Comparison of ENCODE assay signal across 22 cellular contexts in genomic region chr1:50417487-50417886, GRCh38. TPM values are rescaled to one million over a fixed set of nuclear protein-coding genes. Genes with fewer than 3 reads are reported as not detected.
DNase-seq lines count a peak whose midpoint lies in the region; ATAC-seq and TF ChIP-seq lines count a peak whose summit lies in the region.
"Had no signal": no experiment of that assay in that cellular context is flagged by ENCODE, and none has a peak within 500 bp of the region (broad histone marks: within the 10 kb centered on the region; RNA-seq: fewer than 3 reads in every experiment).

No MANE protein-coding gene starts in this region.

- no peak overlapping the region for H4K5ac ChIP-seq in H9 (ENCODE audit: insufficient read length, low read depth, low read length)

- H3K36me3 ChIP-seq in neural progenitor cell: no peaks in the 10 kb centered on the region
- H3K36me3 ChIP-seq: uterus had no signal

- no peak overlapping the region for H2BK12ac ChIP-seq in H9 (ENCODE audit: insufficient read length, low read depth, low read length)

- H3K4me1 ChIP-seq in H9 (ENCODE audit: insufficient read depth, low read length): no peaks in the 10 kb centered on the region
- peaks cover 17% of the 10 kb centered on the region for H3K4me1 ChIP-seq in neural progenitor cell

- H3K4me3 ChIP-seq in neural progenitor cell: no peak overlapping the region
- H3K4me3 ChIP-seq: uterus had no signal

- H3K79me2 ChIP-seq in H9 (ENCODE audit: insufficient read depth, low read length) (no peaks in the 10 kb centered on the region), neural progenitor cell (ENCODE audit: low read depth) (no peaks in the 10 kb centered on the region)

- H3K36me3 Mint-ChIP-seq in H9 (ENCODE audit: insufficient read depth in 1 of 3, low read depth in 3 of 3): peaks cover 0 to 2% (median 0%) of the 10 kb centered on the region in 3 experiments; a peak in 3 of 7 replicates
- peaks cover 10% of the 10 kb centered on the region for H3K36me3 Mint-ChIP-seq in endothelial cell (ENCODE audit: low read depth, unreplicated experiment)
- peaks cover 7% of the 10 kb centered on the region for H3K36me3 Mint-ChIP-seq in neural progenitor cell
- H3K36me3 Mint-ChIP-seq: CD4-positive, CD25-positive, alpha-beta regulatory T cell had no signal

- H4K8ac ChIP-seq in H9 (replicated peaks; ENCODE audit: insufficient read length, low read depth, low read length): no peak overlapping the region

- H3K9me3 ChIP-seq in H9 (ENCODE audit: control insufficient read depth, low read depth, low read length) (no peaks in the 10 kb centered on the region), neural progenitor cell (ENCODE audit: low read depth) (no peaks in the 10 kb centered on the region)
- H3K9me3 ChIP-seq: uterus had no signal

- no peak overlapping the region for H3K27ac ChIP-seq in H9 (ENCODE audit: insufficient read length, low read depth, low read length)
- no peak overlapping the region for H3K27ac ChIP-seq in neural progenitor cell
- H3K27ac ChIP-seq in caudate nucleus (ENCODE audit: low read depth, low read length): no peak overlapping the region
- H3K27ac ChIP-seq: uterus had no signal

- peaks cover 31% of the 10 kb centered on the region for H3F3A ChIP-seq in neural progenitor cell (ENCODE audit: low read depth)

- H3K27me3 Mint-ChIP-seq in H9 (ENCODE audit: low read depth) (peaks cover 98% of the 10 kb centered on the region), endothelial cell (ENCODE audit: unreplicated experiment) (peaks cover 50% of the 10 kb centered on the region), neural progenitor cell (ENCODE audit: insufficient read depth, low read depth) (peaks cover 78% of the 10 kb centered on the region)

- H3K4me3 Mint-ChIP-seq in H9 (peak overlapping the region; percentile 14 to 85; a peak in 4 of 5 replicates), endothelial cell (ENCODE audit: unreplicated experiment) (peak overlapping the region; percentile 42), neural progenitor cell (peak overlapping the region; percentile 49)

- H3K27me3 ChIP-seq in H9 (ENCODE audit: insufficient read depth, low read length): peaks cover 93% of the 10 kb centered on the region
- peaks cover 100% of the 10 kb centered on the region for H3K27me3 ChIP-seq in neural progenitor cell

- no peak overlapping the region for H2BK20ac ChIP-seq in H9 (ENCODE audit: low read depth, low read length, poor library complexity, severe bottlenecking)

- H2AK5ac ChIP-seq in H9 (ENCODE audit: insufficient read length, low read length): no peak overlapping the region

- no peak overlapping the region for H2BK5ac ChIP-seq in H9 (ENCODE audit: insufficient read length, low read length)

- no CpG with 5 or more reads among the region's 25 CpGs for WGBS in H9 (ENCODE audit: extremely low coverage, insufficient read length, low lambda C conversion rate)

- H3K23me2 ChIP-seq in H9 (ENCODE audit: insufficient read length, low read depth, low read length, poor library complexity, severe bottlenecking): peaks cover 12% of the 10 kb centered on the region

- H3K9me3 Mint-ChIP-seq in H9 (peaks cover 9 to 12% of the 10 kb centered on the region in 2 experiments; a peak in 4 of 5 replicates), endothelial cell (ENCODE audit: unreplicated experiment) (no peaks in the 10 kb centered on the region), neural progenitor cell (peaks cover 8% of the 10 kb centered on the region)
- H3K9me3 Mint-ChIP-seq: activated T-helper 2 cell treated with anti-CD3 and anti-CD28 coated beads, Interferon-gamma antibody, Interleukin-2, Interleukin-4, amounts not matched to agents 10 μg/mL and 5 μg/mL and 100 μg/mL, durations not matched to agents 14 hours and 24 hours and 36 hours; stimulated activated naive CD8-positive, alpha-beta T cell treated with anti-CD3 and anti-CD28 coated beads, Interleukin-15, amount 100 ng/mL, for 72 hours had no signal

- no peak overlapping the region for H3K4ac ChIP-seq in H9 (ENCODE audit: low read depth, low read length)

- H3K79me1 ChIP-seq in H9 (ENCODE audit: insufficient read depth, low read depth, low read length, poor library complexity, severe bottlenecking): no peaks in the 10 kb centered on the region

- H3K56ac ChIP-seq in H9 (ENCODE audit: insufficient read length, low read depth, low read length): no peak overlapping the region

- ATAC-seq in left colon: no peak
- ATAC-seq: stimulated activated naive CD8-positive, alpha-beta T cell treated with anti-CD3 and anti-CD28 coated beads, Interleukin-15, amount 100 ng/mL, for 72 hours had no signal

- H3K23ac ChIP-seq in H9 (ENCODE audit: insufficient read length, low read depth, low read length): no peak overlapping the region

- peaks cover 27 to 40% of the 10 kb centered on the region in 2 experiments for H3K4me1 Mint-ChIP-seq in H9
- H3K4me1 Mint-ChIP-seq in endothelial cell (ENCODE audit: unreplicated experiment): peaks cover 30% of the 10 kb centered on the region
- H3K4me1 Mint-ChIP-seq in neural progenitor cell: peaks cover 26% of the 10 kb centered on the region

- H2BK120ac ChIP-seq in H9 (ENCODE audit: low read depth, low read length, poor library complexity, severe bottlenecking): no peak overlapping the region

- H4K20me1 ChIP-seq in H9 (ENCODE audit: control insufficient read depth, insufficient read depth, insufficient read length): no peaks in the 10 kb centered on the region
- H4K20me1 ChIP-seq in neural progenitor cell (ENCODE audit: low read depth): peaks cover 61% of the 10 kb centered on the region

- no peak for TF ChIP-seq CTCF in H9 (conservative IDR thresholded peaks at IDR 0.05)
- no peak for TF ChIP-seq CTCF in endothelial cell (IDR thresholded peaks at IDR 0.05; ENCODE audit: unreplicated experiment)
- no peak for TF ChIP-seq CTCF in neural progenitor cell (IDR thresholded peaks at IDR 0.05)

- H2BK15ac ChIP-seq in H9 (ENCODE audit: low read depth, low read length): no peak overlapping the region

- H3K4me2 ChIP-seq in H9 (ENCODE audit: insufficient read depth, insufficient read length, low read length): peak overlapping the region; percentile 75
- peak overlapping the region; percentile 69 for H3K4me2 ChIP-seq in neural progenitor cell

- no peak overlapping the region for H3K18ac ChIP-seq in H9 (ENCODE audit: insufficient read length, low read depth, low read length)

- H3K9ac ChIP-seq in H9 (ENCODE audit: extremely low read depth, insufficient read length, low read length) (no peak overlapping the region), neural progenitor cell (no peak overlapping the region)

- no peak overlapping the region for H3K14ac ChIP-seq in H9 (ENCODE audit: insufficient read depth, low read length)

- no peak overlapping the region for H4K91ac ChIP-seq in H9 (ENCODE audit: insufficient read length, low read depth, low read length)

- DNase-seq in activated CD4-positive, alpha-beta T cell treated with anti-CD3 and anti-CD28 coated beads for 48 hours: peak; percentile 34
- no peak for DNase-seq in activated CD4-positive, alpha-beta T cell treated with anti-CD3 and anti-CD28 coated beads, Interleukin-2, amount 50 U/mL, for 1 hour
- peak; percentile 30 for DNase-seq in H9
- no peak for DNase-seq in endothelial cell (ENCODE audit: low spot score)
- DNase-seq in neural progenitor cell (ENCODE audit: low spot score): peak; percentile 54
- no peak for DNase-seq in NCI-H526 treated with DMSO at 0.1 percent for 48 hours (lab: John Stamatoyannopoulos, UW)
- DNase-seq in caudate nucleus (lab: John Stamatoyannopoulos, UW): no peak
- DNase-seq in left colon: no peak
- DNase-seq: activated CD4-positive, alpha-beta T cell treated with anti-CD3 and anti-CD28 coated beads for 1 hour; aorta; CD4-positive, CD25-positive, alpha-beta regulatory T cell; DND-41; kidney; NCI-H1694 treated with DMSO at 0.1 percent for 48 hours; NCI-H446; SHP77; stimulated activated naive CD8-positive, alpha-beta T cell treated with anti-CD3 and anti-CD28 coated beads, Interleukin-15, amount 100 ng/mL, for 72 hours; uterus had no signal

- H3K27ac Mint-ChIP-seq in H9 (no peak overlapping the region), endothelial cell (ENCODE audit: unreplicated experiment) (no peak overlapping the region), neural progenitor cell (no peak overlapping the region)
- H3K27ac Mint-ChIP-seq: activated T-helper 2 cell treated with anti-CD3 and anti-CD28 coated beads, Interferon-gamma antibody, Interleukin-2, Interleukin-4, amounts not matched to agents 10 μg/mL and 5 μg/mL and 100 μg/mL, durations not matched to agents 14 hours and 24 hours and 36 hours; CD4-positive, CD25-positive, alpha-beta regulatory T cell had no signal

- no peak overlapping the region for H3T11ph ChIP-seq in H9 (ENCODE audit: low read length)

- H2AFZ ChIP-seq in H9 (ENCODE audit: low read length) (no peak overlapping the region), neural progenitor cell (replicated peaks) (no peak overlapping the region)

- intact Hi-C loops in left colon (cut with DNase I, micrococcal nuclease): no loop called here

RNA-seq across cellular contexts. Expression of gene DMRTA2, which starts 5.8 kb away (rescaled TPM):
- 0.07 and 0.11 TPM in 2 replicates for total RNA-seq in H9 (2021)
- total RNA-seq in endothelial cell (ENCODE audit: unreplicated experiment): not detected
- 0.46 TPM in 1 of 2 replicates, not detected in the other for total RNA-seq in neural progenitor cell (ENCODE audit: low replicate concordance)
- total RNA-seq in left colon: under 1 TPM in 1 of 2 donors, not detected in 1; 0.18 TPM
- total RNA-seq: activated T-helper 2 cell treated with anti-CD3 and anti-CD28 coated beads, Interferon-gamma antibody, Interleukin-2, Interleukin-4, amounts not matched to agents 10 μg/mL and 5 μg/mL and 100 μg/mL, durations not matched to agents 14 hours and 24 hours and 36 hours; aorta; CD4-positive, CD25-positive, alpha-beta regulatory T cell; epithelial cell of proximal tubule; glomerular endothelial cell; kidney; posterior vena cava; uterus had no signal

Comparison
In these comparisons a context has a peak if more than half of its experiments do, and no peak if none do; other contexts are left out.
1. DNase-seq: peak in activated CD4-positive, alpha-beta T cell treated with anti-CD3 and anti-CD28 coated beads for 48 hours (single experiment), H9 (single experiment) and neural progenitor cell (single experiment); none in activated CD4-positive, alpha-beta T cell treated with anti-CD3 and anti-CD28 coated beads, Interleukin-2, amount 50 U/mL, for 1 hour (single experiment), endothelial cell (single experiment), NCI-H526 treated with DMSO at 0.1 percent for 48 hours (single experiment), caudate nucleus (0 of 61) and left colon (0 of 2).
2. Peak in every context shown above with its lines, with median percentiles within 50 percentile points of each other: H3K4me3 Mint-ChIP-seq.